Comparison of ENCODE assay signal across 10 cellular contexts in the genomic region with DNA sequence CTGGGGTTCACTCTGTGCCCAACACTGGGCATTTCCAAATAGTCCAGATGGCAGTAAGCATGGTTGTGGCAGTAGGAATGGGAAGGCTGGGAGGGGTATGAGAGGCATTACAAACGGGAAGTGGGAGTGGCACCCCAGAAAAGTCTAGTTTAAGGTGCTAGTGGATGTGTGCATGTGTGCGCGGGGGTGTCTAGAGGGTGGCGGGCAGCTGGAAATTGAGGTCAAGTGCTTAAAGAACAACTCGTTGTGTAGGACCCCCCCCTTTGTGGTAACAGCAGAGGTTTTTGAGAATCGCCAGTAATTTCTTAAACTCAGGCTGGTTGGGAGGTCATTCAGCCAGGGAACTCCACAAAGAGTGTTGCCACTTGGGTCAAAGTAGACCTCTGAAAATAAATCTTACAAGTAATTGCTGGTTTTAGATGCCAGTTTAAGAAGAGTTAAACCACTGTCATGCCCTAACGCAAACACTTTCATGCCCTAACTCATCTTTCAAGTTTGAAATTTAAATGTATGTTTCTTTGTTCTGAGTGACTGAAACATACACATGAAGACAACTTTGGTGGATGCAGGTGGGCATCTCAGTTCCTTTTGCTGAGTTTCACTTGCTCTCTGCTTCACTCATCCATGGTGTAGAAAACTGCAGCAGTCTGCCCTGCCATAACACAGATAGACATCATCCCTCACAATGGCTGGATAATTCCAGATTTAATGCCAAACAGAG.
DNase-seq lines count a peak whose midpoint lies in the region; ATAC-seq and TF ChIP-seq lines count a peak whose summit lies in the region.
"Had no signal": no experiment of that assay in that cellular context is flagged by ENCODE, and none has a peak within 500 bp of the region (broad histone marks: within the 10 kb centered on the region; RNA-seq: fewer than 3 reads in every experiment).

No MANE protein-coding gene starts in this region.

- no peaks in the 10 kb centered on the region for H3K9me3 ChIP-seq in thymus (ENCODE audit: control insufficient read depth)

- intact Hi-C loops in activated T-helper 2 cell treated with anti-CD3 and anti-CD28 coated beads, Interferon-gamma antibody, Interleukin-2, Interleukin-4, amounts not matched to agents 10 μg/mL and 5 μg/mL and 100 μg/mL, durations not matched to agents 14 hours and 24 hours and 36 hours (cut with micrococcal nuclease): no loop called here
- intact Hi-C loops in dorsolateral prefrontal cortex (cut with DNase I): no loop called here

- H3K9me3 Mint-ChIP-seq in activated T-cell treated with anti-CD3 and anti-CD28 coated beads, Interleukin-2, amount 50 U/mL, for 24 hours: peaks cover 2% of the 10 kb centered on the region
- no peaks in the 10 kb centered on the region for H3K9me3 Mint-ChIP-seq in activated T-cell treated with anti-CD3 and anti-CD28 coated beads, Interleukin-2, amount 50 U/mL, for 4 hours
- no peaks in the 10 kb centered on the region for H3K9me3 Mint-ChIP-seq in activated T-helper 2 cell treated with anti-CD3 and anti-CD28 coated beads, Interferon-gamma antibody, Interleukin-2, Interleukin-4, amounts not matched to agents 10 μg/mL and 5 μg/mL and 100 μg/mL, durations not matched to agents 14 hours and 24 hours and 36 hours

- H3K36me3 ChIP-seq in thymus (ENCODE audit: control insufficient read depth, insufficient read depth): no peaks in the 10 kb centered on the region

- no peaks in the 10 kb centered on the region for H3K27me3 ChIP-seq in thymus (ENCODE audit: control insufficient read depth, insufficient read depth)
- H3K27me3 ChIP-seq in dorsolateral prefrontal cortex: no peaks in the 10 kb centered on the region

- H3K4me1 ChIP-seq in thymus (ENCODE audit: control insufficient read depth, insufficient read depth, low read length): peaks cover 33% of the 10 kb centered on the region

- in situ Hi-C loops in KBM-7 (cut with MboI; ENCODE audit: low pct_unique_long_range_greater_than_20kb, low sequenced_read_pairs): no loop called here

- H3K4me3 Mint-ChIP-seq in activated T-cell treated with anti-CD3 and anti-CD28 coated beads, Interleukin-2, amount 50 U/mL, for 24 hours: no peak overlapping the region
- no peak overlapping the region for H3K4me3 Mint-ChIP-seq in activated T-cell treated with anti-CD3 and anti-CD28 coated beads, Interleukin-2, amount 50 U/mL, for 4 hours
- no peak overlapping the region for H3K4me3 Mint-ChIP-seq in activated T-helper 2 cell treated with anti-CD3 and anti-CD28 coated beads, Interferon-gamma antibody, Interleukin-2, Interleukin-4, amounts not matched to agents 10 μg/mL and 5 μg/mL and 100 μg/mL, durations not matched to agents 14 hours and 24 hours and 36 hours (ENCODE audit: low read depth)

- H3K27ac ChIP-seq in thymus (ENCODE audit: low read depth) (peak overlapping the region; percentile 95), dorsolateral prefrontal cortex (no peak overlapping the region)

- ATAC-seq in activated T-cell treated with anti-CD3 and anti-CD28 coated beads, Interleukin-2, amount 50 U/mL, for 4 hours: no peak
- peak; percentile 75 for ATAC-seq in HG02623 (IDR thresholded peaks at IDR 0.05; ENCODE audit: unreplicated experiment)
- peak; percentile 91 for ATAC-seq in HG03520 (IDR thresholded peaks at IDR 0.05; ENCODE audit: unreplicated experiment)

- H3K36me3 Mint-ChIP-seq in activated T-cell treated with anti-CD3 and anti-CD28 coated beads, Interleukin-2, amount 50 U/mL, for 24 hours (ENCODE audit: low read depth): peaks cover 73% of the 10 kb centered on the region
- H3K36me3 Mint-ChIP-seq in activated T-cell treated with anti-CD3 and anti-CD28 coated beads, Interleukin-2, amount 50 U/mL, for 4 hours (ENCODE audit: insufficient read depth): peaks cover 27% of the 10 kb centered on the region
- H3K36me3 Mint-ChIP-seq in activated T-helper 2 cell treated with anti-CD3 and anti-CD28 coated beads, Interferon-gamma antibody, Interleukin-2, Interleukin-4, amounts not matched to agents 10 μg/mL and 5 μg/mL and 100 μg/mL, durations not matched to agents 14 hours and 24 hours and 36 hours (ENCODE audit: low read depth): peaks cover 14% of the 10 kb centered on the region

- H3K27ac Mint-ChIP-seq in activated T-cell treated with anti-CD3 and anti-CD28 coated beads, Interleukin-2, amount 50 U/mL, for 24 hours: peak overlapping the region; percentile 12
- no peak overlapping the region for H3K27ac Mint-ChIP-seq in activated T-helper 2 cell treated with anti-CD3 and anti-CD28 coated beads, Interferon-gamma antibody, Interleukin-2, Interleukin-4, amounts not matched to agents 10 μg/mL and 5 μg/mL and 100 μg/mL, durations not matched to agents 14 hours and 24 hours and 36 hours

- peaks cover 59% of the 10 kb centered on the region for H3K4me1 Mint-ChIP-seq in activated T-cell treated with anti-CD3 and anti-CD28 coated beads, Interleukin-2, amount 50 U/mL, for 24 hours (ENCODE audit: low read depth)
- H3K4me1 Mint-ChIP-seq in activated T-cell treated with anti-CD3 and anti-CD28 coated beads, Interleukin-2, amount 50 U/mL, for 4 hours (ENCODE audit: low read depth): peaks cover 41% of the 10 kb centered on the region
- H3K4me1 Mint-ChIP-seq in activated T-helper 2 cell treated with anti-CD3 and anti-CD28 coated beads, Interferon-gamma antibody, Interleukin-2, Interleukin-4, amounts not matched to agents 10 μg/mL and 5 μg/mL and 100 μg/mL, durations not matched to agents 14 hours and 24 hours and 36 hours (ENCODE audit: low read depth): peaks cover 22% of the 10 kb centered on the region

- no peaks in the 10 kb centered on the region for H3K27me3 Mint-ChIP-seq in activated T-cell treated with anti-CD3 and anti-CD28 coated beads, Interleukin-2, amount 50 U/mL, for 24 hours
- no peaks in the 10 kb centered on the region for H3K27me3 Mint-ChIP-seq in activated T-cell treated with anti-CD3 and anti-CD28 coated beads, Interleukin-2, amount 50 U/mL, for 4 hours (ENCODE audit: low read depth)
- no peaks in the 10 kb centered on the region for H3K27me3 Mint-ChIP-seq in activated T-helper 2 cell treated with anti-CD3 and anti-CD28 coated beads, Interferon-gamma antibody, Interleukin-2, Interleukin-4, amounts not matched to agents 10 μg/mL and 5 μg/mL and 100 μg/mL, durations not matched to agents 14 hours and 24 hours and 36 hours (ENCODE audit: low read depth)

- peak overlapping the region; percentile 37 for H3K4me3 ChIP-seq in thymus (ENCODE audit: low read length)
- no peak overlapping the region for H3K4me3 ChIP-seq in dorsolateral prefrontal cortex

- TF ChIP-seq CTCF in dorsolateral prefrontal cortex (IDR thresholded peaks at IDR 0.05 in 54 of 56, conservative IDR thresholded peaks at IDR 0.05 in 2 of 56; ENCODE audit: low read depth in 1 of 56, partially characterized antibody in 56 of 56): no peak

- no peak for DNase-seq in activated T-cell treated with anti-CD3 and anti-CD28 coated beads, Interleukin-2, amount 50 U/mL, for 24 hours
- DNase-seq in activated T-cell treated with anti-CD3 and anti-CD28 coated beads, Interleukin-2, amount 50 U/mL, for 4 hours: no peak
- no peak for DNase-seq in activated T-helper 2 cell treated with anti-CD3 and anti-CD28 coated beads, Interferon-gamma antibody, Interleukin-2, Interleukin-4, amounts not matched to agents 10 μg/mL and 5 μg/mL and 100 μg/mL, durations not matched to agents 14 hours and 24 hours and 36 hours (ENCODE audit: low spot score)
- DNase-seq in dorsolateral prefrontal cortex: no peak
- no peak for DNase-seq in KBM-7
- DNase-seq: Kasumi-1, T1000 had no signal

- whole genome bisulfite sequencing in thymus: 13% methylated on average over 7 of the region's 7 CpGs

Comparison
In these comparisons a context has a peak if more than half of its experiments do, and no peak if none do; other contexts are left out.
1. ATAC-seq: peak in HG02623 (single experiment) and HG03520 (single experiment); none in activated T-cell treated with anti-CD3 and anti-CD28 coated beads, Interleukin-2, amount 50 U/mL, for 4 hours (0 of 2).